ENCODE assay signal across 10 cellular contexts in genomic region chr11:65817312-65817814, GRCh38. TPM values are rescaled to one million over a fixed set of nuclear protein-coding genes. Genes with fewer than 3 reads are reported as not detected.
A peak's percentile ranks its signal among the peaks of the same experiment; 100 is the strongest.
DNase-seq lines count a peak whose midpoint lies in the region; ATAC-seq and TF ChIP-seq lines count a peak whose summit lies in the region.
"Had no signal": no experiment of that assay in that cellular context is flagged by ENCODE, and none has a peak within 500 bp of the region (broad histone marks: within the 10 kb centered on the region; RNA-seq: fewer than 3 reads in every experiment).

No MANE protein-coding gene starts in this region.

- no peaks in the 10 kb centered on the region for H3K27me3 ChIP-seq in RWPE2 (ENCODE audit: insufficient read depth, poor library complexity, severe bottlenecking)
- H3K27me3 ChIP-seq in fibroblast of lung (ENCODE audit: control insufficient read depth, insufficient read depth, low read length), result no peaks in the 10 kb centered on the region

- peak overlapping the region; percentile 63 for H3K4me3 ChIP-seq in GM12865 (ENCODE audit: low read depth, low read length)
- H3K4me3 ChIP-seq in RWPE2 (ENCODE audit: severe bottlenecking), result peak overlapping the region; percentile 46
- peak overlapping the region; percentile 52 to 70 (median 66) for H3K4me3 ChIP-seq in fibroblast of lung (replicated peaks in 1 of 4; ENCODE audit: control extremely low read depth in 1 of 4, insufficient read depth in 1 of 4, low read depth in 3 of 4, low read length in 4 of 4)

- no peaks in the 10 kb centered on the region for H4K20me1 ChIP-seq in fibroblast of lung (ENCODE audit: control insufficient read depth, extremely low read depth, insufficient read depth, low read length)

- peak overlapping the region; percentile 89 for H3K4me2 ChIP-seq in fibroblast of lung (ENCODE audit: extremely low read depth, insufficient read depth, low read length)

- H2AFZ ChIP-seq in fibroblast of lung (ENCODE audit: low read length), result peak overlapping the region; percentile 67

- H3K9me3 ChIP-seq in RWPE2 (ENCODE audit: severe bottlenecking) (no peaks in the 10 kb centered on the region), fibroblast of lung (ENCODE audit: control insufficient read depth, insufficient read depth, low read depth, low read length) (no peaks in the 10 kb centered on the region)

- no peak for ATAC-seq in RWPE2 (ENCODE audit: low read depth)
- ATAC-seq in GM18907 (IDR thresholded peaks at IDR 0.05; ENCODE audit: unreplicated experiment), result no peak
- ATAC-seq in HG03460 (IDR thresholded peaks at IDR 0.05; ENCODE audit: unreplicated experiment), result no peak

- TF ChIP-seq CTCF in GM12865 (IDR thresholded peaks at IDR 0.05; ENCODE audit: insufficient read depth, low read depth, low read length, missing control alignments) (no peak), RWPE2 (IDR thresholded peaks at IDR 0.05; ENCODE audit: poor library complexity, severe bottlenecking) (no peak), fibroblast of lung (conservative IDR thresholded peaks at IDR 0.05 in 1 of 2, IDR thresholded peaks at IDR 0.05 in 1 of 2; ENCODE audit: low read depth in 1 of 2, low read length in 2 of 2) (no peak)

- DNase-seq in GM12865 (ENCODE audit: low read depth), result no peak
- DNase-seq in RWPE2 (ENCODE audit: low spot score), result no peak
- DNase-seq in fibroblast of lung (ENCODE audit: low read depth in 2 of 2), result peak in 1 of 2 donors; percentile 20
- peak; percentile 11 for DNase-seq in renal cortical epithelial cell (ENCODE audit: low read depth)
- DNase-seq in stimulated activated CD4-positive, alpha-beta T cell treated with anti-CD3 and anti-CD28 coated beads, Interleukin-4, amount 100 ng/mL, for 4 hours, result no peak
- no peak for DNase-seq in cerebellum (ENCODE audit: low spot score)

- no peak overlapping the region for H3K9ac ChIP-seq in fibroblast of lung (ENCODE audit: insufficient read depth, low read length)

- H3K4me1 ChIP-seq in RWPE2 (ENCODE audit: insufficient read depth, poor library complexity, severe bottlenecking) (no peaks in the 10 kb centered on the region), fibroblast of lung (ENCODE audit: control insufficient read depth, extremely low read depth, insufficient read depth, low read length) (no peaks in the 10 kb centered on the region)

- H3K36me3 ChIP-seq in RWPE2 (ENCODE audit: low read depth), result no peaks in the 10 kb centered on the region
- no peaks in the 10 kb centered on the region for H3K36me3 ChIP-seq in fibroblast of lung (ENCODE audit: control insufficient read depth, insufficient read depth, low read length)

- H3K79me2 ChIP-seq in fibroblast of lung (ENCODE audit: control insufficient read depth, insufficient read depth, low read length), result no peaks in the 10 kb centered on the region

- H3K27ac ChIP-seq in RWPE2 (ENCODE audit: poor library complexity, severe bottlenecking) (peak overlapping the region; percentile 29), fibroblast of lung (ENCODE audit: insufficient read depth, low read length) (peak overlapping the region; percentile 9)

RNA-seq across cellular contexts. Expression of gene SNX32, which starts 16.4 kb away (rescaled TPM):
- total RNA-seq in fibroblast of lung (2.3 and 3.1 TPM in 2 replicates), renal cortical epithelial cell (0.40 TPM in 1 of 2 replicates, not detected in the other), cerebellum (4.9 TPM)
- 0.33 and 0.66 TPM in 2 replicates for polyA plus RNA-seq in fibroblast of lung
- polyA plus RNA-seq in fibroblast of lung (2012), result 0.36 and 1.2 TPM in 2 replicates
- polyA minus RNA-seq in fibroblast of lung (ENCODE audit: low replicate concordance), result 1.5 TPM in 1 of 2 replicates, not detected in the other

RNA-seq across cellular contexts. Expression of gene OVOL1, which starts 30.5 kb away (rescaled TPM):
- total RNA-seq in fibroblast of lung (not detected in 2 replicates), renal cortical epithelial cell (0.20 and 5.2 TPM in 2 replicates), cerebellum (0.73 TPM)
- polyA plus RNA-seq in fibroblast of lung, result not detected in 2 replicates
- polyA plus RNA-seq in fibroblast of lung (2012), result not detected in 2 replicates
- polyA minus RNA-seq in fibroblast of lung (ENCODE audit: low replicate concordance), result not detected in 2 replicates
- total RNA-seq: LHCN-M2, lung microvascular endothelial cell had no signal

RNA-seq across cellular contexts. Expression of gene AP5B1, which starts 36.6 kb away (rescaled TPM):
- total RNA-seq in fibroblast of lung (5.1 and 6.3 TPM in 2 replicates), renal cortical epithelial cell (10.6 and 17.2 TPM in 2 replicates), cerebellum (5.7 TPM)
- polyA plus RNA-seq in fibroblast of lung, result 1.6 and 2.0 TPM in 2 replicates
- polyA plus RNA-seq in fibroblast of lung (2012), result 3.3 and 4.9 TPM in 2 replicates
- 4.3 and 5.7 TPM in 2 replicates for polyA minus RNA-seq in fibroblast of lung (ENCODE audit: low replicate concordance)

RNA-seq across cellular contexts. Expression of gene CFL1, which starts 40.6 kb away (rescaled TPM):
- 486 and 680 TPM in 2 replicates for total RNA-seq in fibroblast of lung
- polyA plus RNA-seq in fibroblast of lung, result 1,603 and 2,451 TPM in 2 replicates
- polyA plus RNA-seq in fibroblast of lung (2012), result 1,587 and 2,309 TPM in 2 replicates
- polyA minus RNA-seq in fibroblast of lung (ENCODE audit: low replicate concordance), result 2,086 and 2,396 TPM in 2 replicates
- 1,035 and 1,160 TPM in 2 replicates for total RNA-seq in renal cortical epithelial cell
- total RNA-seq in cerebellum, result 290 TPM

RNA-seq across cellular contexts. Expression of gene MUS81, which starts 42.9 kb away (rescaled TPM):
- total RNA-seq in fibroblast of lung (38.8 and 56.8 TPM in 2 replicates), renal cortical epithelial cell (37.0 and 52.4 TPM in 2 replicates), cerebellum (40.6 TPM)
- polyA plus RNA-seq in fibroblast of lung, result 18.7 and 23.6 TPM in 2 replicates
- 38.4 and 38.7 TPM in 2 replicates for polyA plus RNA-seq in fibroblast of lung (2012)
- polyA minus RNA-seq in fibroblast of lung (ENCODE audit: low replicate concordance), result 35.5 and 62.4 TPM in 2 replicates
